15 cellular contexts compared by ENCODE assay signal in genomic region chr9:99137225-99137624, GRCh38. TPM values are rescaled to one million over a fixed set of nuclear protein-coding genes. Genes with fewer than 3 reads are reported as not detected.
A peak's percentile ranks its signal among the peaks of the same experiment; 100 is the strongest.
DNase-seq lines count a peak whose midpoint lies in the region; ATAC-seq and TF ChIP-seq lines count a peak whose summit lies in the region.
"Had no signal": no experiment of that assay in that cellular context is flagged by ENCODE, and none has a peak within 500 bp of the region (broad histone marks: within the 10 kb centered on the region; RNA-seq: fewer than 3 reads in every experiment).

No MANE protein-coding gene starts in this region.

- peaks cover 84% of the 10 kb centered on the region for H3K36me3 ChIP-seq in DOHH2 (ENCODE audit: control insufficient read depth, low read length)
- H3K36me3 ChIP-seq in endodermal cell (ENCODE audit: control insufficient read depth, insufficient read depth, low read length) = peaks cover 69% of the 10 kb centered on the region

- ATAC-seq in activated naive CD4-positive, alpha-beta T cell treated with anti-CD3 and anti-CD28 coated beads, Interleukin-2, amount 50 U/mL, for 72 hours = peak in 1 of 2 donors; percentile 20
- no peak for ATAC-seq in HG03521 (IDR thresholded peaks at IDR 0.05; ENCODE audit: unreplicated experiment)
- ATAC-seq: T-helper 17 cell had no signal

- no peak overlapping the region for H3K4me3 Mint-ChIP-seq in endodermal cell
- H3K4me3 Mint-ChIP-seq: central memory CD8-positive, alpha-beta T cell; T-helper 17 cell had no signal

- peaks cover 8% of the 10 kb centered on the region for H3K4me1 Mint-ChIP-seq in endodermal cell

- CTCF ChIA-PET in HEK293T (lab: Yijun Ruan, JAX) = no interaction called here

- H3K4me2 ChIP-seq in DOHH2 (ENCODE audit: low read length) = peak overlapping the region; percentile 62

- H3K27ac ChIP-seq in DOHH2 (ENCODE audit: low read depth, low read length) = peak overlapping the region; percentile 78
- no peak overlapping the region for H3K27ac ChIP-seq in endodermal cell (ENCODE audit: low read depth, low read length)
- H3K27ac ChIP-seq: right atrium auricular region had no signal

- peaks cover 12% of the 10 kb centered on the region for H3F3A ChIP-seq in DOHH2 (ENCODE audit: control insufficient read depth, insufficient read depth)

- no peaks in the 10 kb centered on the region for H3K27me3 Mint-ChIP-seq in endodermal cell (ENCODE audit: insufficient read depth)
- H3K27me3 Mint-ChIP-seq: central memory CD8-positive, alpha-beta T cell; T-helper 17 cell had no signal

- peaks cover 0 to 11% of the 10 kb centered on the region in 2 donors for H3K36me3 Mint-ChIP-seq in activated naive CD4-positive, alpha-beta T cell treated with anti-CD3 and anti-CD28 coated beads, Interleukin-2, amount 50 U/mL, for 72 hours
- H3K36me3 Mint-ChIP-seq in endodermal cell (ENCODE audit: low read depth) = peaks cover 48% of the 10 kb centered on the region

- H3K4me1 ChIP-seq in DOHH2 (ENCODE audit: control insufficient read depth, low read length) (peaks cover 65% of the 10 kb centered on the region), endodermal cell (ENCODE audit: control insufficient read depth, insufficient read depth, low read length) (no peaks in the 10 kb centered on the region)

- H3K27ac Mint-ChIP-seq in activated naive CD4-positive, alpha-beta T cell treated with anti-CD3 and anti-CD28 coated beads, Interleukin-2, amount 50 U/mL, for 72 hours = peak overlapping the region; percentile 1 to 15
- no peak overlapping the region for H3K27ac Mint-ChIP-seq in endodermal cell

- 94 to 95% methylated on average over 3 of the region's 3 CpGs for WGBS in endodermal cell (ENCODE audit: insufficient coverage in 1 of 2, insufficient read length in 1 of 2), 2 experiments

- POLR2A ChIA-PET in HEK293T (lab: Yijun Ruan, JAX) = no interaction called here

- no peaks in the 10 kb centered on the region for H3K9me2 ChIP-seq in DOHH2 (replicated peaks; ENCODE audit: control insufficient read depth, low read length)

- peaks cover 33% of the 10 kb centered on the region for H3K79me2 ChIP-seq in DOHH2 (ENCODE audit: control insufficient read depth, low read length)

- TF ChIP-seq CTCF in DOHH2 (IDR thresholded peaks at IDR 0.05; ENCODE audit: low read depth, low read length, poor library complexity, severe bottlenecking) = no peak
- TF ChIP-seq CTCF in endodermal cell (conservative IDR thresholded peaks at IDR 0.05) = no peak

- H3K4me3 ChIP-seq in DOHH2 (ENCODE audit: low read length) (no peak overlapping the region), endodermal cell (ENCODE audit: low read length) (no peak overlapping the region)
- H3K4me3 ChIP-seq: right atrium auricular region had no signal

- DNase-seq in NOMO-1 treated with dmso at 0.1 percent for 144 hours (lab: John Stamatoyannopoulos, UW; ENCODE audit: unreplicated experiment) (peak; percentile 69), pons (ENCODE audit: low spot score) (peak; percentile 44), HEK293T (ENCODE audit: extremely low spot score) (no peak), endodermal cell (no peak)
- DNase-seq in activated naive CD4-positive, alpha-beta T cell treated with anti-CD3 and anti-CD28 coated beads, Interleukin-2, amount 50 U/mL, for 72 hours (ENCODE audit: low spot score in 2 of 2) = no peak
- DNase-seq: activated CD4-positive, alpha-beta T cell treated with anti-CD3 and anti-CD28 coated beads, Interleukin-2, amount 50 U/mL, for 4 hours; H7; MM.1S; NCI-H2171 treated with DMSO at 0.1 percent for 48 hours; stimulated activated naive CD4-positive, alpha-beta T cell treated with Interleukin-2 at 50 U/mL for 16 hours; T-helper 17 cell had no signal

- H3K9ac ChIP-seq in endodermal cell (ENCODE audit: extremely low read depth, low read length, poor library complexity, severe bottlenecking) = no peak overlapping the region

- H3K9me3 ChIP-seq in DOHH2 (ENCODE audit: control insufficient read depth, insufficient read depth, low read length) (no peaks in the 10 kb centered on the region), endodermal cell (ENCODE audit: control insufficient read depth, low read length) (no peaks in the 10 kb centered on the region)
- H3K9me3 ChIP-seq: right atrium auricular region had no signal

- no peaks in the 10 kb centered on the region for H3K9me3 Mint-ChIP-seq in activated naive CD4-positive, alpha-beta T cell treated with anti-CD3 and anti-CD28 coated beads, Interleukin-2, amount 50 U/mL, for 72 hours
- H3K9me3 Mint-ChIP-seq in endodermal cell = no peaks in the 10 kb centered on the region
- H3K9me3 Mint-ChIP-seq: central memory CD8-positive, alpha-beta T cell had no signal

- no peaks in the 10 kb centered on the region for H4K20me1 ChIP-seq in DOHH2 (ENCODE audit: control insufficient read depth, insufficient read depth, low read depth, low read length)

- H3K27me3 ChIP-seq in DOHH2 (ENCODE audit: control insufficient read depth, low read length) (no peaks in the 10 kb centered on the region), endodermal cell (ENCODE audit: control insufficient read depth, insufficient read depth, low read length, poor library complexity, severe bottlenecking) (no peaks in the 10 kb centered on the region)
- H3K27me3 ChIP-seq: right atrium auricular region had no signal

TF ChIP-seq in HEK293T, 16 proteins besides CTCF, POLR2A, EP300 and RAD21:
- TF ChIP-seq FOXA1 (IDR thresholded peaks at IDR 0.05) (no peak), LEF1 (IDR thresholded peaks at IDR 0.05; ENCODE audit: borderline replicate concordance) (no peak), ELF4 (IDR thresholded peaks at IDR 0.05) (no peak), FOXM1 (IDR thresholded peaks at IDR 0.05; ENCODE audit: borderline replicate concordance) (no peak), SUZ12 (IDR thresholded peaks at IDR 0.05) (no peak), SP1 (IDR thresholded peaks at IDR 0.05) (no peak), BHLHE40 (IDR thresholded peaks at IDR 0.05; ENCODE audit: borderline replicate concordance) (no peak), ARNT (IDR thresholded peaks at IDR 0.05) (no peak), NFRKB (IDR thresholded peaks at IDR 0.05) (no peak), CTBP1 (IDR thresholded peaks at IDR 0.05; ENCODE audit: borderline replicate concordance) (no peak), L3MBTL2 (conservative IDR thresholded peaks at IDR 0.05) (no peak), ZNF384 (IDR thresholded peaks at IDR 0.05) (no peak), HDGF (IDR thresholded peaks at IDR 0.05; ENCODE audit: borderline replicate concordance) (no peak), FOXK2 (IDR thresholded peaks at IDR 0.05) (no peak), TARDBP (IDR thresholded peaks at IDR 0.05) (no peak)
- TF ChIP-seq, protein P1, sequence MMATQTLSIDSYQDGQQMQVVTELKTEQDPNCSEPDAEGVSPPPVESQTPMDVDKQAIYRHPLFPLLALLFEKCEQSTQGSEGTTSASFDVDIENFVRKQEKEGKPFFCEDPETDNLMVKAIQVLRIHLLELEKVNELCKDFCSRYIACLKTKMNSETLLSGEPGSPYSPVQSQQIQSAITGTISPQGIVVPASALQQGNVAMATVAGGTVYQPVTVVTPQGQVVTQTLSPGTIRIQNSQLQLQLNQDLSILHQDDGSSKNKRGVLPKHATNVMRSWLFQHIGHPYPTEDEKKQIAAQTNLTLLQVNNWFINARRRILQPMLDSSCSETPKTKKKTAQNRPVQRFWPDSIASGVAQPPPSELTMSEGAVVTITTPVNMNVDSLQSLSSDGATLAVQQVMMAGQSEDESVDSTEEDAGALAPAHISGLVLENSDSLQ (IDR thresholded peaks at IDR 0.05) = no peak

RNA-seq across cellular contexts. Expression of gene TGFBR1, which starts 32.3 kb away (rescaled TPM):
- total RNA-seq in activated naive CD4-positive, alpha-beta T cell treated with anti-CD3 and anti-CD28 coated beads, Interleukin-2, amount 50 U/mL, for 72 hours = 10 to 100 TPM; 13.4 to 23.4 TPM
- 10 to 100 TPM; 74.8 to 75.6 TPM for total RNA-seq in endodermal cell
- polyA plus RNA-seq in endodermal cell (2013, experiment 1 of 2) = 76.8 TPM
- 77.1 TPM for polyA plus RNA-seq in endodermal cell (2013, experiment 2 of 2)

Comparison
In these comparisons a context has a peak if more than half of its experiments do, and no peak if none do; other contexts are left out.
1. DNase-seq: peak in NOMO-1 treated with dmso at 0.1 percent for 144 hours (single experiment) and pons (single experiment); none in activated naive CD4-positive, alpha-beta T cell treated with anti-CD3 and anti-CD28 coated beads, Interleukin-2, amount 50 U/mL, for 72 hours (0 of 2), HEK293T (single experiment) and endodermal cell (single experiment).